2 cellular contexts compared by ENCODE assay signal in genomic region chr6:83067448-83068413, GRCh38.
A peak's percentile ranks its signal among the peaks of the same experiment; 100 is the strongest.
TF ChIP-seq lines count a peak whose summit lies in the region.

A gene with protein sequence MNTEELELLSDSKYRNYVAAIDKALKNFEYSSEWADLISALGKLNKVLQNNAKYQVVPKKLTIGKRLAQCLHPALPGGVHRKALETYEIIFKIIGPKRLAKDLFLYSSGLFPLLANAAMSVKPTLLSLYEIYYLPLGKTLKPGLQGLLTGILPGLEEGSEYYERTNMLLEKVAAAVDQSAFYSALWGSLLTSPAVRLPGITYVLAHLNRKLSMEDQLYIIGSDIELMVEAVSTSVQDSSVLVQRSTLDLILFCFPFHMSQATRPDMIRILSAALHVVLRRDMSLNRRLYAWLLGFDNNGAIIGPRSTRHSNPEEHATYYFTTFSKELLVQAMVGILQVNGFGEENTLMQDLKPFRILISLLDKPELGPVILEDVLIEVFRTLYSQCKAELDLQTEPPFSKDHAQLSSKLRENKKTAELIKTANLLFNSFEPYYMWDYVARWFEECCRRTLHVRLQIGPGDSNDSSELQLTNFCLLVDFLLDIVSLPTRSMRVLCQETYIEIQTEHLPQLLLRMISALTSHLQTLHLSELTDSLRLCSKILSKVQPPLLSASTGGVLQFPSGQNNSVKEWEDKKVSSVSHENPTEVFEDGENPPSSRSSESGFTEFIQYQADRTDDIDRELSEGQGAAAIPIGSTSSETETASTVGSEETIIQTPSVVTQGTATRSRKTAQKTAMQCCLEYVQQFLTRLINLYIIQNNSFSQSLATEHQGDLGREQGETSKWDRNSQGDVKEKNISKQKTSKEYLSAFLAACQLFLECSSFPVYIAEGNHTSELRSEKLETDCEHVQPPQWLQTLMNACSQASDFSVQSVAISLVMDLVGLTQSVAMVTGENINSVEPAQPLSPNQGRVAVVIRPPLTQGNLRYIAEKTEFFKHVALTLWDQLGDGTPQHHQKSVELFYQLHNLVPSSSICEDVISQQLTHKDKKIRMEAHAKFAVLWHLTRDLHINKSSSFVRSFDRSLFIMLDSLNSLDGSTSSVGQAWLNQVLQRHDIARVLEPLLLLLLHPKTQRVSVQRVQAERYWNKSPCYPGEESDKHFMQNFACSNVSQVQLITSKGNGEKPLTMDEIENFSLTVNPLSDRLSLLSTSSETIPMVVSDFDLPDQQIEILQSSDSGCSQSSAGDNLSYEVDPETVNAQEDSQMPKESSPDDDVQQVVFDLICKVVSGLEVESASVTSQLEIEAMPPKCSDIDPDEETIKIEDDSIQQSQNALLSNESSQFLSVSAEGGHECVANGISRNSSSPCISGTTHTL (N-terminal part only) (plus strand): TSS chr6:83067671. CDS start chr6:83096978, 29,307 bp downstream.

TF ChIP-seq in IMR-90, 13 proteins besides CTCF, POLR2A, EP300 and RAD21:
- peak; percentile 99 for TF ChIP-seq MXI1 (IDR thresholded peaks at IDR 0.05; ENCODE audit: borderline replicate concordance, low read depth, low read length)
- no peak for TF ChIP-seq NFE2L2 (IDR thresholded peaks at IDR 0.05; ENCODE audit: low read depth, low read length)
- TF ChIP-seq CHD1 (IDR thresholded peaks at IDR 0.05; ENCODE audit: low read depth, low read length), result no peak
- no peak for TF ChIP-seq RFX5 (IDR thresholded peaks at IDR 0.05; ENCODE audit: low read depth, low read length)
- no peak for TF ChIP-seq RCOR1 (IDR thresholded peaks at IDR 0.05; ENCODE audit: insufficient replicate concordance, low read length)
- TF ChIP-seq USF2 (IDR thresholded peaks at IDR 0.05; ENCODE audit: low read depth, low read length), result no peak
- TF ChIP-seq, protein P1, sequence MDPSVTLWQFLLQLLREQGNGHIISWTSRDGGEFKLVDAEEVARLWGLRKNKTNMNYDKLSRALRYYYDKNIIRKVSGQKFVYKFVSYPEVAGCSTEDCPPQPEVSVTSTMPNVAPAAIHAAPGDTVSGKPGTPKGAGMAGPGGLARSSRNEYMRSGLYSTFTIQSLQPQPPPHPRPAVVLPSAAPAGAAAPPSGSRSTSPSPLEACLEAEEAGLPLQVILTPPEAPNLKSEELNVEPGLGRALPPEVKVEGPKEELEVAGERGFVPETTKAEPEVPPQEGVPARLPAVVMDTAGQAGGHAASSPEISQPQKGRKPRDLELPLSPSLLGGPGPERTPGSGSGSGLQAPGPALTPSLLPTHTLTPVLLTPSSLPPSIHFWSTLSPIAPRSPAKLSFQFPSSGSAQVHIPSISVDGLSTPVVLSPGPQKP (IDR thresholded peaks at IDR 0.05; ENCODE audit: borderline replicate concordance, low read depth, low read length), result no peak
- peak; percentile 65; the same call in 1 of the 2 replicates for TF ChIP-seq MAZ (IDR thresholded peaks at IDR 0.05; ENCODE audit: borderline replicate concordance, low read depth, low read length)
- TF ChIP-seq CEBPB (IDR thresholded peaks at IDR 0.05; ENCODE audit: low read depth, low read length), result peak; percentile 47; the same call in 1 of the 2 replicates
- no peak for TF ChIP-seq FOS (IDR thresholded peaks at IDR 0.05; ENCODE audit: low read depth, low read length)
- peak; percentile 93 for TF ChIP-seq SMC3 (IDR thresholded peaks at IDR 0.05; ENCODE audit: low read depth, low read length)
- TF ChIP-seq MAFK (IDR thresholded peaks at IDR 0.05; ENCODE audit: low read depth, low read length), result no peak
- no peak; the same call in 1 of the 2 replicates for TF ChIP-seq BHLHE40 (IDR thresholded peaks at IDR 0.05; ENCODE audit: low read depth, low read length)

TF ChIP-seq in endothelial cell of umbilical vein, 7 proteins besides CTCF, POLR2A, EP300 and RAD21:
- peak; percentile 54 for TF ChIP-seq POLR2AphosphoS5 (IDR thresholded peaks at IDR 0.05; ENCODE audit: insufficient read depth, low read depth, low read length)
- TF ChIP-seq EZH2 (IDR thresholded peaks at IDR 0.05; ENCODE audit: borderline replicate concordance, low read depth, low read length, severe bottlenecking), result no peak
- TF ChIP-seq GATA2 (IDR thresholded peaks at IDR 0.05; ENCODE audit: insufficient read depth, insufficient read length, low read depth, low read length), result no peak
- TF ChIP-seq MAX (IDR thresholded peaks at IDR 0.05; ENCODE audit: insufficient read depth, insufficient read length), result peak; percentile 78
- TF ChIP-seq MYC (IDR thresholded peaks at IDR 0.05; ENCODE audit: low read depth, low read length), result no peak
TF ChIP-seq in endothelial cell of umbilical vein: peak in this region for 2.
